26 cellular contexts compared by ENCODE assay signal in genomic region chr1:178962853-178963810, GRCh38.
DNase-seq lines count a peak whose midpoint lies in the region; ATAC-seq and TF ChIP-seq lines count a peak whose summit lies in the region.
"Had no signal": no experiment of that assay in that cellular context is flagged by ENCODE, and none has a peak within 500 bp of the region (broad histone marks: within the 10 kb centered on the region; RNA-seq: fewer than 3 reads in every experiment).

No MANE protein-coding gene starts in this region.

- no peaks in the 10 kb centered on the region for H3K36me3 ChIP-seq in brain microvascular endothelial cell (replicated peaks)
- H3K36me3 ChIP-seq: pancreas, SJCRH30 had no signal

- ATAC-seq in left lobe of liver (peak; percentile 94), sciatic nerve (peak; percentile 38), HG02884 (IDR thresholded peaks at IDR 0.05; ENCODE audit: unreplicated experiment) (no peak)
- ATAC-seq: activated T-cell treated with anti-CD3 and anti-CD28 coated beads, Interleukin-2, amount 50 U/mL, for 72 hours; esophagus mucosa; naive thymus-derived CD4-positive, alpha-beta T cell; Panc1; stimulated activated effector memory CD8-positive, alpha-beta T cell treated with anti-CD3 and anti-CD28 coated beads, Interleukin-12 subunit alpha, Interleukin-12 subunit beta, amount 100 ng/mL, for 72 hours; T-cell had no signal

- H3K27ac ChIP-seq in brain microvascular endothelial cell: no peak overlapping the region
- H3K27ac ChIP-seq: pancreas, SJCRH30 had no signal

- TF ChIP-seq CTCF in brain microvascular endothelial cell (IDR thresholded peaks at IDR 0.05; ENCODE audit: low read depth, low read length, missing control alignments): no peak

- DNase-seq in G401 (ENCODE audit: low spot score): peak; percentile 67
- peak; percentile 67 for DNase-seq in cerebellum (ENCODE audit: low spot score)
- peak; percentile 57 for DNase-seq in left lobe of liver (ENCODE audit: low spot score)
- DNase-seq in sciatic nerve (ENCODE audit: low spot score): no peak
- DNase-seq in NCI-H187 (lab: John Stamatoyannopoulos, UW): no peak
- no peak for DNase-seq in NCI-H345 (lab: John Stamatoyannopoulos, UW)
- no peak for DNase-seq in brain microvascular endothelial cell
- DNase-seq: activated CD4-positive, alpha-beta T cell treated with anti-CD3 and anti-CD28 coated beads for 1 hour; activated naive CD4-positive, alpha-beta T cell treated with anti-CD3 and anti-CD28 coated beads, Interleukin-2, amount 50 U/mL, for 16 hours; activated T-cell treated with anti-CD3 and anti-CD28 coated beads, Interleukin-2, amount 50 U/mL, for 72 hours; anterior cingulate cortex; effector CD8-positive, alpha-beta T cell; KG1; mesendoderm; naive thymus-derived CD4-positive, alpha-beta T cell; NCI-H2029; NCI-H226; pancreas; SJCRH30; stimulated activated CD4-positive, alpha-beta T cell treated with anti-CD3 and anti-CD28 coated beads, Interleukin-2, amount 100 ng/mL, for 24 hours; T-cell; testis had no signal

- no peaks in the 10 kb centered on the region for H3K27me3 ChIP-seq in brain microvascular endothelial cell (replicated peaks)
- H3K27me3 ChIP-seq: pancreas, SJCRH30, testis had no signal

- in situ Hi-C loops in G401 (cut with HindIII; ENCODE audit: low sequenced_read_pairs) (no loop called here), brain microvascular endothelial cell (cut with HindIII; ENCODE audit: low pct_ligation_motif_present, low sequenced_read_pairs) (no loop called here)

- no peak overlapping the region for H3K4me3 ChIP-seq in brain microvascular endothelial cell (ENCODE audit: low read depth, low read length)
- H3K4me3 ChIP-seq: pancreas, SJCRH30, testis had no signal

- intact Hi-C loops in sciatic nerve (cut with DNase I): no loop called here

Comparison
In these comparisons a context has a peak if more than half of its experiments do, and no peak if none do; other contexts are left out.
1. DNase-seq: peak in G401 (single experiment), cerebellum (single experiment) and left lobe of liver (single experiment); none in sciatic nerve (single experiment), NCI-H187 (0 of 2), NCI-H345 (single experiment) and brain microvascular endothelial cell (single experiment).